1 cellular context compared by ENCODE assay signal in the genomic region with DNA sequence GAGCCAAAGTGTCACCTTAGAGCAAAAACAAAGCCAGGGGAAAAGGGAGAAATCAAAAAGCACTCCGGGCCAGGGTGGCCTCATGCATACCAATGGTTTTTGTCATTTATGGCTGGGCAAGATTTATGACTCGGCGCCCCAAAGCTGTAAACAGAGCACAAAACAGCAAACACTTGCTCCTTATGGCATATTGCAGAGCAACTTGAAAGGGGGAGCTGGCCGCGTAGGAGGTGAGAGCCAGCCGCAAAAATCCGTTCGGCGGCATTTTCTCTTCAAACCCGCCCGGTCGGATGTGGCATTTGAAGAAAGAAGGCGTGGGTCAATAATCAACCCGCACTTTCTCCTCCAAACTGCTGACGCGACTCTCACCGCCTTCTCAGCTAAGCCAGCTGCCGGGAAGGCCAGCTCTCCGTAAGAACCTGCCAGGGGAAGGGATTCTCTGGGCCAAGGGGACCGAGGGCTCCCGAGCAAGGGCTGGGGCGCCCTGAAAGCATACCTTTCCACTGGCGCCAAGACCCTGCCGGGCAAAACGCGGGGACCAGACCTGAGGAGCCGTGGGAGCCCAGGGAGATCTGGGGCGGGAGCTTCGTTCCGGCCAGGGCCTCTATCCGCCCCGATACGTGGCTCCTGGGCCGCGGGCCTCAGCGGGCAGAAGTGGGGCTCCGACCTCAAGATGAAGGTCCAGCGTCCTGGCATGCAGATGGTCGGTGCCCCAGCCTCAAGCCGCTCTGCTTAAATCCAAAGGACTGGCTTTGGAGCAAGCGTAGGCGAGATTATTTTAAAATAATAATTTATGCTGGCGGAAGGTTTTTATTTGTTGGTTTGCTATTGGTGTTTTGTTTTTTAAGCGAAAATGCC.
TF ChIP-seq lines count a peak whose summit lies in the region.

No MANE protein-coding gene starts in this region.

TF ChIP-seq in GM23338, 12 proteins besides CTCF, POLR2A, EP300 and RAD21 (continued from another document):
- TF ChIP-seq, protein P1, sequence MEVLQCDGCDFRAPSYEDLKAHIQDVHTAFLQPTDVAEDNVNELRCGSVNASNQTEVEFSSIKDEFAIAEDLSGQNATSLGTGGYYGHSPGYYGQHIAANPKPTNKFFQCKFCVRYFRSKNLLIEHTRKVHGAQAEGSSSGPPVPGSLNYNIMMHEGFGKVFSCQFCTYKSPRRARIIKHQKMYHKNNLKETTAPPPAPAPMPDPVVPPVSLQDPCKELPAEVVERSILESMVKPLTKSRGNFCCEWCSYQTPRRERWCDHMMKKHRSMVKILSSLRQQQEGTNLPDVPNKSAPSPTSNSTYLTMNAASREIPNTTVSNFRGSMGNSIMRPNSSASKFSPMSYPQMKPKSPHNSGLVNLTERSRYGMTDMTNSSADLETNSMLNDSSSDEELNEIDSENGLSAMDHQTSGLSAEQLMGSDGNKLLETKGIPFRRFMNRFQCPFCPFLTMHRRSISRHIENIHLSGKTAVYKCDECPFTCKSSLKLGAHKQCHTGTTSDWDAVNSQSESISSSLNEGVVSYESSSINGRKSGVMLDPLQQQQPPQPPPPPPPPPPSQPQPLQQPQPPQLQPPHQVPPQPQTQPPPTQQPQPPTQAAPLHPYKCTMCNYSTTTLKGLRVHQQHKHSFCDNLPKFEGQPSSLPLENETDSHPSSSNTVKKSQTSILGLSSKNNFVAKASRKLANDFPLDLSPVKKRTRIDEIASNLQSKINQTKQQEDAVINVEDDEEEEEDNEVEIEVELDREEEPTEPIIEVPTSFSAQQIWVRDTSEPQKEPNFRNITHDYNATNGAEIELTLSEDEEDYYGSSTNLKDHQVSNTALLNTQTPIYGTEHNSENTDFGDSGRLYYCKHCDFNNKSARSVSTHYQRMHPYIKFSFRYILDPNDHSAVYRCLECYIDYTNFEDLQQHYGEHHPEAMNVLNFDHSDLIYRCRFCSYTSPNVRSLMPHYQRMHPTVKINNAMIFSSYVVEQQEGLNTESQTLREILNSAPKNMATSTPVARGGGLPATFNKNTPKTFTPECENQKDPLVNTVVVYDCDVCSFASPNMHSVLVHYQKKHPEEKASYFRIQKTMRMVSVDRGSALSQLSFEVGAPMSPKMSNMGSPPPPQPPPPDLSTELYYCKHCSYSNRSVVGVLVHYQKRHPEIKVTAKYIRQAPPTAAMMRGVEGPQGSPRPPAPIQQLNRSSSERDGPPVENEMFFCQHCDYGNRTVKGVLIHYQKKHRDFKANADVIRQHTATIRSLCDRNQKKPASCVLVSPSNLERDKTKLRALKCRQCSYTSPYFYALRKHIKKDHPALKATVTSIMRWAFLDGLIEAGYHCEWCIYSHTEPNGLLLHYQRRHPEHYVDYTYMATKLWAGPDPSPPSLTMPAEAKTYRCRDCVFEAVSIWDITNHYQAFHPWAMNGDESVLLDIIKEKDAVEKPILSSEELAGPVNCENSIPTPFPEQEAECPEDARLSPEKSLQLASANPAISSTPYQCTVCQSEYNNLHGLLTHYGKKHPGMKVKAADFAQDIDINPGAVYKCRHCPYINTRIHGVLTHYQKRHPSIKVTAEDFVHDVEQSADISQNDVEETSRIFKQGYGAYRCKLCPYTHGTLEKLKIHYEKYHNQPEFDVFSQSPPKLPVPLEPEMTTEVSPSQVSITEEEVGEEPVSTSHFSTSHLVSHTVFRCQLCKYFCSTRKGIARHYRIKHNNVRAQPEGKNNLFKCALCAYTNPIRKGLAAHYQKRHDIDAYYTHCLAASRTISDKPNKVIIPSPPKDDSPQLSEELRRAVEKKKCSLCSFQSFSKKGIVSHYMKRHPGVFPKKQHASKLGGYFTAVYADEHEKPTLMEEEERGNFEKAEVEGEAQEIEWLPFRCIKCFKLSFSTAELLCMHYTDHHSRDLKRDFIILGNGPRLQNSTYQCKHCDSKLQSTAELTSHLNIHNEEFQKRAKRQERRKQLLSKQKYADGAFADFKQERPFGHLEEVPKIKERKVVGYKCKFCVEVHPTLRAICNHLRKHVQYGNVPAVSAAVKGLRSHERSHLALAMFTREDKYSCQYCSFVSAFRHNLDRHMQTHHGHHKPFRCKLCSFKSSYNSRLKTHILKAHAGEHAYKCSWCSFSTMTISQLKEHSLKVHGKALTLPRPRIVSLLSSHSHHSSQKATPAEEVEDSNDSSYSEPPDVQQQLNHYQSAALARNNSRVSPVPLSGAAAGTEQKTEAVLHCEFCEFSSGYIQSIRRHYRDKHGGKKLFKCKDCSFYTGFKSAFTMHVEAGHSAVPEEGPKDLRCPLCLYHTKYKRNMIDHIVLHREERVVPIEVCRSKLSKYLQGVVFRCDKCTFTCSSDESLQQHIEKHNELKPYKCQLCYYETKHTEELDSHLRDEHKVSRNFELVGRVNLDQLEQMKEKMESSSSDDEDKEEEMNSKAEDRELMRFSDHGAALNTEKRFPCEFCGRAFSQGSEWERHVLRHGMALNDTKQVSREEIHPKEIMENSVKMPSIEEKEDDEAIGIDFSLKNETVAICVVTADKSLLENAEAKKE (CRISPR knock-in tag; IDR thresholded peaks at IDR 0.05): no peak
- TF ChIP-seq EZH2 (IDR thresholded peaks at IDR 0.05; ENCODE audit: low read depth, unreplicated experiment) (peak; percentile 97), NANOG (IDR thresholded peaks at IDR 0.05; ENCODE audit: borderline replicate concordance) (no peak)
